Comparison of ENCODE assay signal across 18 cellular contexts in genomic region chr6:16470502-16471221, GRCh38.
DNase-seq lines count a peak whose midpoint lies in the region; TF ChIP-seq lines count a peak whose summit lies in the region.
"Had no signal": no experiment of that assay in that cellular context is flagged by ENCODE, and none has a peak within 500 bp of the region (broad histone marks: within the 10 kb centered on the region; RNA-seq: fewer than 3 reads in every experiment).

No MANE protein-coding gene starts in this region.

- POLR2A ChIA-PET in activated CD4-positive, alpha-beta memory T cell treated with anti-CD3 and anti-CD28 coated beads for 36 hours (lab: Charles Lee): interaction anchor here (0.7 to 5.2 kb wide), 16 partner anchors 10 to 481 kb away, joined by 3 to 48 read pairs (median 4); partner anchors contain the start of gene ATXN1

- H3K27me3 Mint-ChIP-seq in activated CD4-positive, alpha-beta T cell treated with anti-CD3 and anti-CD28 coated beads, Interleukin-2, amount 10 ng/mL, durations not matched to agents 24 days and 14 days: no peaks in the 10 kb centered on the region
- H3K27me3 Mint-ChIP-seq in activated CD4-positive, alpha-beta memory T cell treated with anti-CD3 and anti-CD28 coated beads for 36 hours: no peaks in the 10 kb centered on the region

- H3K4me3 ChIP-seq in GM12865 (ENCODE audit: low read depth, low read length): peak overlapping the region; percentile 10; the same call in 1 of the 2 replicates
- H3K4me3 ChIP-seq: HAP-1, sigmoid colon, SK-N-MC had no signal

- TF ChIP-seq CTCF in GM12865 (IDR thresholded peaks at IDR 0.05; ENCODE audit: insufficient read depth, low read depth, low read length, missing control alignments): no peak

- H3K27ac Mint-ChIP-seq in activated CD4-positive, alpha-beta T cell treated with anti-CD3 and anti-CD28 coated beads, Interleukin-2, amount 10 ng/mL, durations not matched to agents 24 days and 14 days: peak overlapping the region; percentile 82
- peak overlapping the region; percentile 69 for H3K27ac Mint-ChIP-seq in activated CD4-positive, alpha-beta memory T cell treated with anti-CD3 and anti-CD28 coated beads for 36 hours

- no peak for DNase-seq in activated CD4-positive, alpha-beta T cell treated with anti-CD3 and anti-CD28 coated beads, Interleukin-2, amount 10 ng/mL, durations not matched to agents 24 days and 14 days
- no peak for DNase-seq in activated CD4-positive, alpha-beta T cell treated with anti-CD3 and anti-CD28 coated beads for 4 hours
- no peak for DNase-seq in GM12865 (ENCODE audit: low read depth)
- no peak for DNase-seq in activated CD4-positive, alpha-beta memory T cell treated with anti-CD3 and anti-CD28 coated beads for 36 hours
- DNase-seq in myocyte (ENCODE audit: low read depth): peak; percentile 50
- no peak for DNase-seq in NCI-H187 (lab: John Stamatoyannopoulos, UW)
- DNase-seq in NCI-H345 (lab: John Stamatoyannopoulos, UW): no peak
- no peak for DNase-seq in superior temporal gyrus (ENCODE audit: extremely low spot score)
- DNase-seq: ACHN, COR-L47, left cardiac atrium, NCI-H1105, nucleus accumbens, PC-3, sigmoid colon had no signal

- H3K36me3 Mint-ChIP-seq in activated CD4-positive, alpha-beta T cell treated with anti-CD3 and anti-CD28 coated beads, Interleukin-2, amount 10 ng/mL, durations not matched to agents 24 days and 14 days (ENCODE audit: low read depth): peaks cover 36% of the 10 kb centered on the region
- H3K36me3 Mint-ChIP-seq in activated CD4-positive, alpha-beta memory T cell treated with anti-CD3 and anti-CD28 coated beads for 36 hours: peaks cover 4% of the 10 kb centered on the region
- H3K36me3 Mint-ChIP-seq: IgD-negative memory B cell had no signal

- peaks cover 9% of the 10 kb centered on the region for H3K9me3 Mint-ChIP-seq in activated CD4-positive, alpha-beta T cell treated with anti-CD3 and anti-CD28 coated beads, Interleukin-2, amount 10 ng/mL, durations not matched to agents 24 days and 14 days
- H3K9me3 Mint-ChIP-seq in activated CD4-positive, alpha-beta memory T cell treated with anti-CD3 and anti-CD28 coated beads for 36 hours: peaks cover 5% of the 10 kb centered on the region
- H3K9me3 Mint-ChIP-seq: IgD-negative memory B cell had no signal

- H3K4me1 Mint-ChIP-seq in activated CD4-positive, alpha-beta T cell treated with anti-CD3 and anti-CD28 coated beads, Interleukin-2, amount 10 ng/mL, durations not matched to agents 24 days and 14 days: peaks cover 59% of the 10 kb centered on the region
- H3K4me1 Mint-ChIP-seq in activated CD4-positive, alpha-beta memory T cell treated with anti-CD3 and anti-CD28 coated beads for 36 hours (ENCODE audit: low read depth): peaks cover 86% of the 10 kb centered on the region

- H3K4me3 Mint-ChIP-seq in activated CD4-positive, alpha-beta T cell treated with anti-CD3 and anti-CD28 coated beads, Interleukin-2, amount 10 ng/mL, durations not matched to agents 24 days and 14 days: peak overlapping the region; percentile 9
- H3K4me3 Mint-ChIP-seq in activated CD4-positive, alpha-beta memory T cell treated with anti-CD3 and anti-CD28 coated beads for 36 hours: no peak overlapping the region

- CTCF ChIA-PET in activated CD4-positive, alpha-beta memory T cell treated with anti-CD3 and anti-CD28 coated beads for 36 hours (lab: Charles Lee): interaction anchor here (0.7 to 4.9 kb wide), 11 partner anchors 9 to 217 kb away, joined by 3 to 23 read pairs (median 7); no protein-coding TSS in a partner anchor

- intact Hi-C loops in activated CD4-positive, alpha-beta T cell treated with anti-CD3 and anti-CD28 coated beads, Interleukin-2, amount 10 ng/mL, durations not matched to agents 24 days and 14 days (cut with micrococcal nuclease): loop anchor here (2.0 kb wide), 1 partner anchor 18 kb away; no protein-coding TSS in a partner anchor
- intact Hi-C loops in activated CD4-positive, alpha-beta memory T cell treated with anti-CD3 and anti-CD28 coated beads for 36 hours (cut with micrococcal nuclease): loop anchor here (1.0 kb wide), 2 partner anchors 11 to 57 kb away; no protein-coding TSS in a partner anchor
